In the genomic region with DNA sequence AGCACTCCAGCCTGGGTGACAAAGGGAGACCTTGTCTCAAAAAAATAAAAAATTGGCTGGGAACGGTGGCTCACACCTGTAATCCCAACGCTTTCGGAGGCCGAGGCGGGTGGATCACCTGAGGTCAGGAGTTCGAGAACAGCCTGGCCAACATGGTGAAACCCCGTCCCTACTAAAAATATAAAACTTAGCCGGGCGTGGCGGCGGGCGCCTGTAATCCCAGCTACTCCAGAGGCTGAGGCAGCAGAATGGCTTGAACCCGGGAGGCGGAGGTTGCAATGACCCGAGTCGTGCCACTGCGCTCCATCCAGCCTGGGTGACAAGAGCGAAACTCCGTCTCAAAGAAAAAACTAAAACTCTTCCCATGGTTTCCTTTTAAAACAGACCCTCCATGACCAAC, we compare ENCODE assay signal across 10 cellular contexts. TPM values are rescaled to one million over a fixed set of nuclear protein-coding genes. Genes with fewer than 3 reads are reported as not detected.
A peak's percentile ranks its signal among the peaks of the same experiment; 100 is the strongest.
DNase-seq lines count a peak whose midpoint lies in the region; ATAC-seq and TF ChIP-seq lines count a peak whose summit lies in the region.
"Not testable (repeated sequence)": the region's sequence is repeated elsewhere in the genome, so short reads cannot be mapped to it uniquely, and the experiment has no call there.
"Had no signal": no experiment of that assay in that cellular context is flagged by ENCODE, and none has a peak within 500 bp of the region (broad histone marks: within the 10 kb centered on the region; RNA-seq: fewer than 3 reads in every experiment).

No MANE protein-coding gene starts in this region.

- no CpG with 5 or more reads among the region's 19 CpGs for WGBS in trophoblast cell (ENCODE audit: extremely low coverage, insufficient coverage, insufficient read length)
- 51 to 83% methylated on average over 19 of the region's 19 CpGs for WGBS in testis, 2 donors

- not testable (repeated sequence) for H3K27me3 ChIP-seq in NT2/D1 (ENCODE audit: insufficient read depth, insufficient read length); trophoblast cell (ENCODE audit: insufficient read depth, low read length); testis

- intact Hi-C loops in CD14-positive monocyte (cut with micrococcal nuclease); testis (cut with DNase I; ENCODE audit: low total_unique reads): not testable (repeated sequence)

- peak overlapping the region; percentile 57 for H3K4me3 ChIP-seq in NT2/D1 (ENCODE audit: insufficient read length, low read depth)
- peak overlapping the region; percentile 65 to 69 for H3K4me3 ChIP-seq in foreskin fibroblast (ENCODE audit: low read depth in 1 of 2, low read length in 2 of 2)
- not testable (repeated sequence) for H3K4me3 ChIP-seq in trophoblast cell (ENCODE audit: low read depth, low read length)
- peak overlapping the region; percentile 71 to 85 for H3K4me3 ChIP-seq in testis

- peaks cover 13% of the 10 kb centered on the region for H3K4me1 Mint-ChIP-seq in CD14-positive monocyte
- not testable (repeated sequence) for H3K4me1 Mint-ChIP-seq in activated T-cell treated with anti-CD3 and anti-CD28 coated beads, Interleukin-2, amount 50 U/mL, for 24 hours (ENCODE audit: low read depth); memory B cell
- peaks cover 18% of the 10 kb centered on the region for H3K4me1 Mint-ChIP-seq in central memory CD8-positive, alpha-beta T cell

- peak overlapping the region; percentile 24 for H2BK120ac ChIP-seq in trophoblast cell (ENCODE audit: insufficient read depth, low read length, poor library complexity)

- H3K27ac ChIP-seq in trophoblast cell (ENCODE audit: low read depth, low read length), result not testable (repeated sequence)
- peak overlapping the region in 1 of 2 donors; percentile 89 for H3K27ac ChIP-seq in testis

- H4K12ac ChIP-seq in trophoblast cell (ENCODE audit: low read depth, low read length), result not testable (repeated sequence)

- H3K9ac ChIP-seq in NT2/D1 (ENCODE audit: insufficient read length, low read depth), result peak overlapping the region; percentile 85
- H3K9ac ChIP-seq in trophoblast cell (ENCODE audit: low read length), result not testable (repeated sequence)

- not testable (repeated sequence) for H3K36me3 Mint-ChIP-seq in CD14-positive monocyte; activated T-cell treated with anti-CD3 and anti-CD28 coated beads, Interleukin-2, amount 50 U/mL, for 24 hours (ENCODE audit: low read depth); central memory CD8-positive, alpha-beta T cell (ENCODE audit: insufficient read depth); memory B cell

- H3K4me1 ChIP-seq in NT2/D1 (ENCODE audit: insufficient read depth, insufficient read length), result not testable (repeated sequence)
- H3K4me1 ChIP-seq in trophoblast cell (ENCODE audit: control insufficient read depth in 1 of 2, insufficient read depth in 2 of 2, low read length in 2 of 2) (peaks cover 10 to 12% of the 10 kb centered on the region in 2 experiments), testis (peaks cover 27% of the 10 kb centered on the region)

- peak overlapping the region; percentile 94 for H4K91ac ChIP-seq in trophoblast cell (ENCODE audit: low read depth, low read length)

- TF ChIP-seq CTCF in CD14-positive monocyte (IDR thresholded peaks at IDR 0.05); foreskin fibroblast (IDR thresholded peaks at IDR 0.05; ENCODE audit: low read depth, low read length); testis (IDR thresholded peaks at IDR 0.05): not testable (repeated sequence)

- not testable (repeated sequence) for H3K36me3 ChIP-seq in NT2/D1 (ENCODE audit: insufficient read depth, insufficient read length, low read length); trophoblast cell (ENCODE audit: control insufficient read depth in 1 of 2, insufficient read depth in 2 of 2, low read length in 2 of 2); testis (ENCODE audit: low read depth, missing control alignments)

- not testable (repeated sequence) for H3K23ac ChIP-seq in trophoblast cell (ENCODE audit: low read length)

- not testable (repeated sequence) for H3K14ac ChIP-seq in trophoblast cell (ENCODE audit: low read length)

- H2AK5ac ChIP-seq in trophoblast cell (ENCODE audit: low read length), result not testable (repeated sequence)

- H3K18ac ChIP-seq in trophoblast cell (ENCODE audit: low read length), result not testable (repeated sequence)

- H2BK12ac ChIP-seq in trophoblast cell (ENCODE audit: low read length), result not testable (repeated sequence)

- not testable (repeated sequence) for H3K79me2 ChIP-seq in trophoblast cell (ENCODE audit: control insufficient read depth, insufficient read depth, low read length, poor library complexity)

- H3K4me3 Mint-ChIP-seq in CD14-positive monocyte, result peak overlapping the region; percentile 66 to 79
- peak overlapping the region; percentile 74 for H3K4me3 Mint-ChIP-seq in activated T-cell treated with anti-CD3 and anti-CD28 coated beads, Interleukin-2, amount 50 U/mL, for 24 hours
- peak overlapping the region; percentile 50 for H3K4me3 Mint-ChIP-seq in central memory CD8-positive, alpha-beta T cell
- peak overlapping the region; percentile 8 for H3K4me3 Mint-ChIP-seq in memory B cell

- H3K79me1 ChIP-seq in trophoblast cell (ENCODE audit: low read length), result peaks cover 12% of the 10 kb centered on the region

- H3K9me3 Mint-ChIP-seq in CD14-positive monocyte; activated T-cell treated with anti-CD3 and anti-CD28 coated beads, Interleukin-2, amount 50 U/mL, for 24 hours; central memory CD8-positive, alpha-beta T cell; memory B cell: not testable (repeated sequence)

- H3K4me2 ChIP-seq in trophoblast cell (ENCODE audit: low read length), result peak overlapping the region; percentile 71

- peak overlapping the region; percentile 98 for H4K8ac ChIP-seq in trophoblast cell (ENCODE audit: low read depth, low read length)

- not testable (repeated sequence) for TF ChIP-seq POLR2A in testis (IDR thresholded peaks at IDR 0.05)

- not testable (repeated sequence) for DNase-seq in CD14-positive monocyte (ENCODE audit: low spot score); NT2/D1 (ENCODE audit: low read depth, low spot score); activated T-cell treated with anti-CD3 and anti-CD28 coated beads, Interleukin-2, amount 50 U/mL, for 24 hours; central memory CD8-positive, alpha-beta T cell (ENCODE audit: low spot score in 2 of 2); foreskin fibroblast; memory B cell (ENCODE audit: low spot score in 2 of 2); trophoblast cell; testis

- H3K4ac ChIP-seq in trophoblast cell (ENCODE audit: low read depth, low read length), result not testable (repeated sequence)

- H2BK5ac ChIP-seq in trophoblast cell (ENCODE audit: low read depth, low read length, poor library complexity), result not testable (repeated sequence)

- not testable (repeated sequence) for H2AFZ ChIP-seq in trophoblast cell (ENCODE audit: insufficient read depth, low read length, poor library complexity)

- H3K27me3 Mint-ChIP-seq in CD14-positive monocyte (ENCODE audit: low read depth in 3 of 3), result peaks cover 8 to 32% (median 31%) of the 10 kb centered on the region in 3 donors
- H3K27me3 Mint-ChIP-seq in activated T-cell treated with anti-CD3 and anti-CD28 coated beads, Interleukin-2, amount 50 U/mL, for 24 hours, result peaks cover 51% of the 10 kb centered on the region
- H3K27me3 Mint-ChIP-seq in central memory CD8-positive, alpha-beta T cell, result not testable (repeated sequence)
- peaks cover 13% of the 10 kb centered on the region for H3K27me3 Mint-ChIP-seq in memory B cell

- H3K9me3 ChIP-seq in NT2/D1 (ENCODE audit: insufficient read depth, low read length); trophoblast cell (ENCODE audit: insufficient read depth, low read depth, low read length); testis: not testable (repeated sequence)

- not testable (repeated sequence) for ATAC-seq in central memory CD8-positive, alpha-beta T cell (replicated peaks; ENCODE audit: extremely low read depth, poor library complexity, severe bottlenecking); memory B cell (ENCODE audit: low read depth)

- H3K27ac Mint-ChIP-seq in CD14-positive monocyte; central memory CD8-positive, alpha-beta T cell (ENCODE audit: low read depth); memory B cell: not testable (repeated sequence)
- peak overlapping the region; percentile 1 for H3K27ac Mint-ChIP-seq in activated T-cell treated with anti-CD3 and anti-CD28 coated beads, Interleukin-2, amount 50 U/mL, for 24 hours

RNA-seq across cellular contexts. Expression of gene ZDHHC1, which starts 0.9 kb away (rescaled TPM):
- polyA plus RNA-seq in CD14-positive monocyte (10 to 100 TPM in 1 of 2 donors, 1 to 10 TPM in 1; 6.0 to 14.2 TPM), testis (ENCODE audit: insufficient read depth, low read depth, low replicate concordance) (26.7 TPM)
- polyA plus RNA-seq in trophoblast cell (2013), result 1.7 TPM in 2 replicates
- total RNA-seq in testis, result 10 to 100 TPM; 62.0 to 62.7 TPM

RNA-seq across cellular contexts. Expression of gene HSD11B2, which starts 15.5 kb away (rescaled TPM):
- polyA plus RNA-seq in CD14-positive monocyte (not detected), testis (ENCODE audit: insufficient read depth, low read depth, low replicate concordance) (11.5 TPM)
- 20.6 and 23.3 TPM in 2 replicates for polyA plus RNA-seq in trophoblast cell (2013)
- 1 to 10 TPM; 4.9 to 7.7 TPM for total RNA-seq in testis
- total RNA-seq: Daoy, pulmonary artery endothelial cell had no signal

RNA-seq across cellular contexts. Expression of gene TPPP3, which starts 22.1 kb away (rescaled TPM):
- polyA plus RNA-seq in CD14-positive monocyte (100 to 1,000 TPM in 1 of 2 donors, 10 to 100 TPM in 1; 63.1 to 123 TPM), testis (ENCODE audit: insufficient read depth, low read depth, low replicate concordance) (67.6 TPM)
- 2.7 TPM in 2 replicates for polyA plus RNA-seq in trophoblast cell (2013)
- total RNA-seq in testis, result 10 to 100 TPM in 1 of 2 donors, 1 to 10 TPM in 1; 9.5 to 17.5 TPM
- total RNA-seq: Daoy had no signal

Comparison
In these comparisons a context has a peak if more than half of its experiments do, and no peak if none do; other contexts are left out.
1. H3K4me3 Mint-ChIP-seq: peak in every context shown above with its lines; median percentile 74 in activated T-cell treated with anti-CD3 and anti-CD28 coated beads, Interleukin-2, amount 50 U/mL, for 24 hours; 72 in CD14-positive monocyte; 50 in central memory CD8-positive, alpha-beta T cell; 8 in memory B cell.
2. RNA of gene HSD11B2, which starts 15.5 kb away (polyA plus RNA-seq): 11.5 TPM in testis (single experiment); not detected in CD14-positive monocyte; every median in the first group is over 10 times any median in the second.